In genomic region chr17:57772774-57773173, GRCh38 we compare ENCODE assay signal across 20 cellular contexts. TPM values are rescaled to one million over a fixed set of nuclear protein-coding genes. Genes with fewer than 3 reads are reported as not detected.
DNase-seq lines count a peak whose midpoint lies in the region; ATAC-seq, FAIRE-seq and TF ChIP-seq lines count a peak whose summit lies in the region.
"Had no signal": no experiment of that assay in that cellular context is flagged by ENCODE, and none has a peak within 500 bp of the region (broad histone marks: within the 10 kb centered on the region; RNA-seq: fewer than 3 reads in every experiment).

No MANE protein-coding gene starts in this region.

- ATAC-seq in SK-N-SH treated with all-trans-retinoic acid at 6 μM for 48 hours (no peak; the same call in 2 of the 3 replicates), K562 (peak; percentile 61)

- no peak for DNase-seq in SK-N-SH
- DNase-seq in K562 (ENCODE audit: extremely low read depth in 1 of 4, low spot score in 3 of 4): no peak
- no peak for DNase-seq in retinal pigment epithelial cell (ENCODE audit: low read depth)
- no peak for DNase-seq in frontal cortex (ENCODE audit: low spot score in 2 of 2)
- DNase-seq in activated CD8-positive, alpha-beta memory T cell treated with anti-CD3 and anti-CD28 coated beads, Interleukin-2, amount 50 U/mL, for 48 hours: no peak
- no peak for DNase-seq in brain microvascular endothelial cell
- DNase-seq: DMS153, EL, NCI-H1048, NCI-H1436 treated with DMSO at 0.1 percent for 48 hours, NCI-H2081, NCI-H774 had no signal

- H2AFZ ChIP-seq in SK-N-SH (ENCODE audit: low read depth) (no peak overlapping the region), Loucy (ENCODE audit: low read length) (no peak overlapping the region), K562 (ENCODE audit: low read depth, low read length) (no peak overlapping the region)

- no peak for TF ChIP-seq POLR2A in K562 (conservative IDR thresholded peaks at IDR 0.05)

- TF ChIP-seq CTCF in SK-N-SH (IDR thresholded peaks at IDR 0.05) (no peak), Loucy (conservative IDR thresholded peaks at IDR 0.05; ENCODE audit: low read length) (peak; percentile 37), K562 (IDR thresholded peaks at IDR 0.05 in 2 of 3, conservative IDR thresholded peaks at IDR 0.05 in 1 of 3; ENCODE audit: insufficient read depth in 2 of 3, low read depth in 1 of 3, low read length in 3 of 3) (peak; percentile 10 to 16 (median 13); a peak in 1 of 6 replicates), retinal pigment epithelial cell (conservative IDR thresholded peaks at IDR 0.05; ENCODE audit: low read depth, low read length) (peak; percentile 12), brain microvascular endothelial cell (IDR thresholded peaks at IDR 0.05; ENCODE audit: low read depth, low read length, missing control alignments) (no peak)

- H3K4me3 ChIP-seq in SK-N-SH (ENCODE audit: low read depth in 2 of 2, low read length in 1 of 2) (no peak overlapping the region), Loucy (ENCODE audit: low read length, poor library complexity, severe bottlenecking) (no peak overlapping the region), K562 (no peak overlapping the region), retinal pigment epithelial cell (ENCODE audit: low read length) (no peak overlapping the region), brain microvascular endothelial cell (ENCODE audit: low read depth, low read length) (no peak overlapping the region)
- H3K4me3 ChIP-seq: HAP-1 had no signal

- H3K9ac ChIP-seq in SK-N-SH (no peak overlapping the region), Loucy (ENCODE audit: low read depth, low read length, poor library complexity, severe bottlenecking) (no peak overlapping the region), K562 (ENCODE audit: insufficient read depth in 1 of 2, low read depth in 2 of 2, low read length in 2 of 2) (no peak overlapping the region)

- no peaks in the 10 kb centered on the region for H3K9me1 ChIP-seq in K562 (ENCODE audit: control insufficient read depth, insufficient read depth, low read length)

- BruUV-seq in K562 (replicated peaks; lab: Mats Ljungman, UMichigan): no TSS peak

- no peaks in the 10 kb centered on the region for H3K79me2 ChIP-seq in SK-N-SH (ENCODE audit: insufficient read depth)
- H3K79me2 ChIP-seq in Loucy (ENCODE audit: insufficient read depth, low read length): no peaks in the 10 kb centered on the region
- H3K79me2 ChIP-seq in K562 (ENCODE audit: control insufficient read depth, insufficient read depth, low read length): no peaks in the 10 kb centered on the region

- CTCF ChIA-PET in SK-N-SH (lab: Yijun Ruan, JAX) (interaction anchor here (1.5 to 7.4 kb wide), 6 partner anchors 10 to 107 kb away, joined by 3 to 79 read pairs (median 15); no protein-coding TSS in a partner anchor), K562 (lab: Yijun Ruan, JAX; ENCODE audit: low intra/inter-chr PET ratio) (no interaction called here)

- no peaks in the 10 kb centered on the region for H4K20me1 ChIP-seq in SK-N-SH (ENCODE audit: insufficient read depth)
- no peaks in the 10 kb centered on the region for H4K20me1 ChIP-seq in Loucy (ENCODE audit: insufficient read depth, low read length, poor library complexity, severe bottlenecking)
- no peaks in the 10 kb centered on the region for H4K20me1 ChIP-seq in K562 (replicated peaks; ENCODE audit: control insufficient read depth, insufficient read depth, low read length)

- intact Hi-C loops in K562 (cut with micrococcal nuclease): no loop called here

- H3K9me3 ChIP-seq in SK-N-SH (no peaks in the 10 kb centered on the region), Loucy (ENCODE audit: insufficient read depth, low read depth, low read length) (no peaks in the 10 kb centered on the region), K562 (replicated peaks; ENCODE audit: control insufficient read depth, insufficient read depth, low read depth, low read length) (no peaks in the 10 kb centered on the region)
- H3K9me3 ChIP-seq: HAP-1 had no signal

- FAIRE-seq in K562 (lab: Jason Lieb, UNC) (no peak), frontal cortex (lab: Jason Lieb, UNC) (no peak)

- H3K27ac ChIP-seq in SK-N-SH (ENCODE audit: low read depth in 2 of 2, low read length in 1 of 2) (no peak overlapping the region), K562 (ENCODE audit: extremely low read depth, low read depth, low read length) (no peak overlapping the region), brain microvascular endothelial cell (no peak overlapping the region)

- no peaks in the 10 kb centered on the region for H3F3A ChIP-seq in SK-N-SH (replicated peaks; ENCODE audit: insufficient read depth)
- H3F3A ChIP-seq in Loucy (ENCODE audit: low read depth): no peaks in the 10 kb centered on the region

- no peaks in the 10 kb centered on the region for H3K9me2 ChIP-seq in SK-N-SH
- no peaks in the 10 kb centered on the region for H3K9me2 ChIP-seq in Loucy (replicated peaks; ENCODE audit: low read depth, low read length)

- peak; percentile 58 for TF ChIP-seq RAD21 in SK-N-SH (IDR thresholded peaks at IDR 0.05; ENCODE audit: low read length)
- TF ChIP-seq RAD21 in K562 (CRISPR knock-in tag; conservative IDR thresholded peaks at IDR 0.05 in 1 of 2, IDR thresholded peaks at IDR 0.05 in 1 of 2): peak in 1 of 2 experiments; percentile 24; a peak in 2 of 4 replicates

- H3K4me1 ChIP-seq in SK-N-SH (ENCODE audit: control insufficient read depth in 1 of 2, insufficient read depth in 2 of 2, low read depth in 1 of 2, low read length in 1 of 2) (peaks cover 0 to 6% of the 10 kb centered on the region in 2 experiments; a peak in 1 of 4 replicates), Loucy (ENCODE audit: insufficient read depth, low read length, poor library complexity, severe bottlenecking) (no peaks in the 10 kb centered on the region), K562 (replicated peaks in 1 of 2; ENCODE audit: control insufficient read depth in 2 of 2, insufficient read depth in 2 of 2, low read length in 2 of 2) (no peaks in the 10 kb centered on the region)
- H3K4me1 ChIP-seq: HAP-1 had no signal

- 77% methylated on average over 7 of the region's 7 CpGs for WGBS in SK-N-SH (ENCODE audit: low lambda C conversion rate)
- 0% methylated on average over 7 of the region's 7 CpGs for WGBS in K562 (ENCODE audit: insufficient coverage, low coverage, missing lambda C conversion rate)

- H3K27me3 ChIP-seq in SK-N-SH (ENCODE audit: insufficient read depth): peaks cover 44% of the 10 kb centered on the region
- H3K27me3 ChIP-seq in Loucy (ENCODE audit: insufficient read depth, low read length, poor library complexity, severe bottlenecking): no peaks in the 10 kb centered on the region
- peaks cover 50 to 57% of the 10 kb centered on the region in 2 experiments for H3K27me3 ChIP-seq in K562 (ENCODE audit: control insufficient read depth in 2 of 2, insufficient read depth in 2 of 2, low read length in 2 of 2)
- no peaks in the 10 kb centered on the region for H3K27me3 ChIP-seq in brain microvascular endothelial cell (replicated peaks)

- H3K4me2 ChIP-seq in SK-N-SH (no peak overlapping the region), Loucy (ENCODE audit: low read depth, low read length, poor library complexity, severe bottlenecking) (no peak overlapping the region), K562 (ENCODE audit: insufficient read depth, low read length) (no peak overlapping the region)

- H3K36me3 ChIP-seq in SK-N-SH (replicated peaks in 1 of 2; ENCODE audit: control insufficient read depth in 1 of 2, insufficient read depth in 2 of 2, low read length in 1 of 2): no peaks in the 10 kb centered on the region
- H3K36me3 ChIP-seq in Loucy (ENCODE audit: insufficient read depth, low read length): no peaks in the 10 kb centered on the region
- no peaks in the 10 kb centered on the region for H3K36me3 ChIP-seq in K562 (ENCODE audit: control insufficient read depth, insufficient read depth, low read length)
- no peaks in the 10 kb centered on the region for H3K36me3 ChIP-seq in brain microvascular endothelial cell (replicated peaks)
- H3K36me3 ChIP-seq: HAP-1 had no signal

- in situ Hi-C loops in K562 (cut with MboI) (no loop called here), brain microvascular endothelial cell (cut with HindIII; ENCODE audit: low pct_ligation_motif_present, low sequenced_read_pairs) (loop anchor here (25.0 kb wide), 1 partner anchor 635 kb away; no protein-coding TSS in a partner anchor)

- POLR2A ChIA-PET in SK-N-SH (lab: Yijun Ruan, JAX) (interaction anchor here (0.5 kb wide), 1 partner anchor 40 kb away, joined by 3 read pairs; no protein-coding TSS in a partner anchor), K562 (lab: Yijun Ruan, JAX) (interaction anchor here (0.6 kb wide), 1 partner anchor 17 kb away, joined by 3 read pairs; no protein-coding TSS in a partner anchor)

- TF ChIP-seq EP300 in SK-N-SH (IDR thresholded peaks at IDR 0.05; ENCODE audit: borderline replicate concordance in 1 of 2, low read depth in 1 of 2, low read length in 1 of 2) (no peak), K562 (IDR thresholded peaks at IDR 0.05; ENCODE audit: low read length) (no peak)

TF ChIP-seq in SK-N-SH, 30 proteins besides CTCF, POLR2A, EP300 and RAD21 (continues in another document):
- TF ChIP-seq GATA2 (CRISPR knock-in tag; IDR thresholded peaks at IDR 0.05): no peak

TF ChIP-seq in SK-N-SH treated with all-trans-retinoic acid at 6 μM for 48 hours, 23 proteins besides CTCF, POLR2A, EP300 and RAD21 (continues in another document):
- TF ChIP-seq ZC3H10 (CRISPR knock-in tag; IDR thresholded peaks at IDR 0.05) (no peak), TOX (CRISPR knock-in tag; IDR thresholded peaks at IDR 0.05; ENCODE audit: borderline replicate concordance) (no peak)

TF ChIP-seq in K562, 482 proteins besides CTCF, POLR2A, EP300 and RAD21 (continues in another document):
- TF ChIP-seq C11orf30 (IDR thresholded peaks at IDR 0.05; ENCODE audit: low read depth): no peak

RNA-seq across cellular contexts. Expression of gene CCDC182, which starts 27.7 kb away (rescaled TPM):
- not detected in 2 replicates for polyA plus RNA-seq in SK-N-SH (2012; rRNA removed)
- polyA plus RNA-seq in SK-N-SH (2012; cell fraction: cytosol; rRNA removed): not detected in 2 replicates
- not detected in 2 replicates for polyA plus RNA-seq in SK-N-SH (2012; cell fraction: nucleus; rRNA removed)
- not detected in 2 replicates for total RNA-seq in K562 (2011; cell fraction: chromatin; rRNA removed; ENCODE audit: low replicate concordance)
- total RNA-seq in K562 (2011; cell fraction: nucleolus; rRNA removed): not detected in 2 replicates
- not detected in 2 replicates for total RNA-seq in K562 (2011; cell fraction: nucleoplasm; rRNA removed)
- not detected in 2 replicates for total RNA-seq in K562 (2014; rRNA removed)
- not detected in 2 replicates for total RNA-seq in K562 (2014; rRNA removed; fragmentation: Illumina TruSeq; extraction: Trizol)
- not detected in 2 replicates for total RNA-seq in K562 (2015; rRNA removed; fragmentation: Illumina TruSeq; extraction: Trizol)
- total RNA-seq in K562 (2021): not detected in 2 replicates
- not detected in 2 replicates for polyA plus RNA-seq in K562 (2011; rRNA removed)
- polyA plus RNA-seq in K562 (2011; cell fraction: cytosol; rRNA removed): not detected in 2 replicates
- not detected in 2 replicates for polyA plus RNA-seq in K562 (2011; cell fraction: nucleus; rRNA removed)
- not detected in 2 replicates for polyA plus RNA-seq in K562 (2012)
- not detected in 2 replicates for polyA plus RNA-seq in K562 (2014; fragmentation: Illumina TruSeq; extraction: Trizol)
- not detected for polyA plus RNA-seq in K562 (2014; fragmentation: Nextera tagmentation; extraction: Ambion mirVana)
- not detected in 2 replicates for polyA plus RNA-seq in K562 (2014; rRNA removed)
- not detected in 2 replicates for polyA minus RNA-seq in K562 (2011; rRNA and poly(A)+ RNA removed)
- polyA minus RNA-seq in K562 (2011; cell fraction: cytosol; rRNA and poly(A)+ RNA removed): not detected in 2 replicates
- not detected in 2 replicates for polyA minus RNA-seq in K562 (2011; cell fraction: nucleus; rRNA and poly(A)+ RNA removed)
- not detected for total RNA-seq in frontal cortex
- total RNA-seq: A172, HT-29, NCI-H460 had no signal
- polyA plus RNA-seq: CD14-positive monocyte, IgD-negative memory B cell had no signal

Comparison
In these comparisons a context has a peak if more than half of its experiments do, and no peak if none do; other contexts are left out.
1. CTCF ChIP-seq: peak in Loucy (single experiment), K562 (3 of 3) and retinal pigment epithelial cell (single experiment); none in SK-N-SH (single experiment) and brain microvascular endothelial cell (single experiment).
2. Of the 27 proteins assayed by ChIP-seq in both K562 and SK-N-SH: peak only in K562: CTCF; only in SK-N-SH: SMC3; in both: none; in neither: 24; mixed calls (peak in some experiments, not most) for 1.